8 cellular contexts compared by ENCODE assay signal in genomic region chr7:36986429-36987362, GRCh38.
DNase-seq lines count a peak whose midpoint lies in the region; ATAC-seq lines count a peak whose summit lies in the region.

No MANE protein-coding gene starts in this region.

- no peaks in the 10 kb centered on the region for H3K4me1 ChIP-seq in CD8-positive, alpha-beta memory T cell (ENCODE audit: insufficient read depth, low read length)

- H3K27me3 Mint-ChIP-seq in CD8-positive, alpha-beta memory T cell = no peaks in the 10 kb centered on the region
- H3K27me3 Mint-ChIP-seq in activated CD4-positive, alpha-beta memory T cell treated with anti-CD3 and anti-CD28 coated beads, Interleukin-2, amount 10 ng/mL, durations not matched to agents 7 days and 5 days = no peaks in the 10 kb centered on the region
- no peaks in the 10 kb centered on the region for H3K27me3 Mint-ChIP-seq in memory B cell

- H3K9me3 ChIP-seq in CD8-positive, alpha-beta memory T cell (ENCODE audit: low read length) = no peaks in the 10 kb centered on the region

- H3K36me3 ChIP-seq in CD8-positive, alpha-beta memory T cell (ENCODE audit: insufficient read depth, low read length) = no peaks in the 10 kb centered on the region
- no peaks in the 10 kb centered on the region for H3K36me3 ChIP-seq in H7 (replicated peaks; ENCODE audit: control insufficient read depth, insufficient read depth, low read length)

- no peak overlapping the region for H3K4me3 ChIP-seq in CD8-positive, alpha-beta memory T cell (ENCODE audit: low read length)
- no peak overlapping the region for H3K4me3 ChIP-seq in H7 (ENCODE audit: insufficient read depth, low read depth, low read length)

- peaks cover 32 to 58% (median 43%) of the 10 kb centered on the region in 3 donors for H3K4me1 Mint-ChIP-seq in CD8-positive, alpha-beta memory T cell
- peaks cover 8% of the 10 kb centered on the region for H3K4me1 Mint-ChIP-seq in activated CD4-positive, alpha-beta memory T cell treated with anti-CD3 and anti-CD28 coated beads, Interleukin-2, amount 10 ng/mL, durations not matched to agents 7 days and 5 days
- H3K4me1 Mint-ChIP-seq in memory B cell = peaks cover 42% of the 10 kb centered on the region

- no peak overlapping the region for H3K27ac ChIP-seq in CD8-positive, alpha-beta memory T cell (ENCODE audit: low read depth, low read length)

- peaks cover 0 to 4% (median 3%) of the 10 kb centered on the region in 3 donors for H3K36me3 Mint-ChIP-seq in CD8-positive, alpha-beta memory T cell
- H3K36me3 Mint-ChIP-seq in activated CD4-positive, alpha-beta memory T cell treated with anti-CD3 and anti-CD28 coated beads, Interleukin-2, amount 10 ng/mL, durations not matched to agents 7 days and 5 days (ENCODE audit: low read depth) = peaks cover 11% of the 10 kb centered on the region
- peaks cover 9% of the 10 kb centered on the region for H3K36me3 Mint-ChIP-seq in memory B cell

- no peaks in the 10 kb centered on the region for H3K27me3 ChIP-seq in CD8-positive, alpha-beta memory T cell (ENCODE audit: insufficient read depth, low read length, poor library complexity, severe bottlenecking)
- H3K27me3 ChIP-seq in H7 (ENCODE audit: control insufficient read depth, insufficient read depth, low read length) = no peaks in the 10 kb centered on the region

- POLR2A ChIA-PET in CD8-positive, alpha-beta memory T cell (lab: Charles Lee) = no interaction called here
- POLR2A ChIA-PET in activated CD4-positive, alpha-beta memory T cell treated with anti-CD3 and anti-CD28 coated beads, Interleukin-2, amount 10 ng/mL, durations not matched to agents 7 days and 5 days (lab: Charles Lee) = no interaction called here

- CTCF ChIA-PET in CD8-positive, alpha-beta memory T cell (lab: Charles Lee) = interaction anchor here (0.9 to 1.3 kb wide), 4 partner anchors 10 to 263 kb away, joined by 3 to 5 read pairs (median 4); partner anchors contain the start of gene AOAH
- CTCF ChIA-PET in activated CD4-positive, alpha-beta memory T cell treated with anti-CD3 and anti-CD28 coated beads, Interleukin-2, amount 10 ng/mL, durations not matched to agents 7 days and 5 days (lab: Charles Lee) = interaction anchor here (0.7 to 3.0 kb wide), 11 partner anchors 9 to 312 kb away, joined by 3 to 15 read pairs (median 4); no protein-coding TSS in a partner anchor

- no peak overlapping the region for H3K4me3 Mint-ChIP-seq in CD8-positive, alpha-beta memory T cell
- no peak overlapping the region for H3K4me3 Mint-ChIP-seq in activated CD4-positive, alpha-beta memory T cell treated with anti-CD3 and anti-CD28 coated beads, Interleukin-2, amount 10 ng/mL, durations not matched to agents 7 days and 5 days
- H3K4me3 Mint-ChIP-seq in memory B cell = no peak overlapping the region

- peak; percentile 59 for ATAC-seq in memory B cell (ENCODE audit: low read depth)
- no peak for ATAC-seq in GM18498 (IDR thresholded peaks at IDR 0.05; ENCODE audit: unreplicated experiment)

- no peaks in the 10 kb centered on the region for H3K9me3 Mint-ChIP-seq in CD8-positive, alpha-beta memory T cell
- peaks cover under 1% of the 10 kb centered on the region for H3K9me3 Mint-ChIP-seq in activated CD4-positive, alpha-beta memory T cell treated with anti-CD3 and anti-CD28 coated beads, Interleukin-2, amount 10 ng/mL, durations not matched to agents 7 days and 5 days
- H3K9me3 Mint-ChIP-seq in memory B cell = no peaks in the 10 kb centered on the region

- peak; percentile 31 to 66 (median 41) for DNase-seq in CD8-positive, alpha-beta memory T cell
- DNase-seq in H7 = peak; percentile 61
- peak; percentile 41 for DNase-seq in NCI-H345 treated with DMSO at 0.1 percent for 48 hours (lab: John Stamatoyannopoulos, UW; ENCODE audit: unreplicated experiment)
- peak; percentile 63 for DNase-seq in activated CD4-positive, alpha-beta memory T cell treated with anti-CD3 and anti-CD28 coated beads, Interleukin-2, amount 10 ng/mL, durations not matched to agents 7 days and 5 days
- DNase-seq in effector CD8-positive, alpha-beta T cell (lab: John Stamatoyannopoulos, UW) = peak; percentile 44
- DNase-seq in memory B cell (ENCODE audit: low spot score in 2 of 2) = peak; percentile 51 to 56
- DNase-seq in stimulated activated CD8-positive, alpha-beta memory T cell treated with anti-CD3 and anti-CD28 coated beads, Interleukin-4, amount 100 ng/mL, for 1 hour (ENCODE audit: low read depth in 2 of 2, low spot score in 1 of 2) = peak; percentile 11 to 16

- H3K27ac Mint-ChIP-seq in CD8-positive, alpha-beta memory T cell = peak overlapping the region in 1 of 8 donors; percentile 26
- H3K27ac Mint-ChIP-seq in activated CD4-positive, alpha-beta memory T cell treated with anti-CD3 and anti-CD28 coated beads, Interleukin-2, amount 10 ng/mL, durations not matched to agents 7 days and 5 days = no peak overlapping the region
- H3K27ac Mint-ChIP-seq in memory B cell = no peak overlapping the region
